Comparison of ENCODE assay signal across 7 cellular contexts in genomic region chr7:147563669-147564068, GRCh38.
"Had no signal": no experiment of that assay in that cellular context is flagged by ENCODE, and none has a peak within 500 bp of the region (broad histone marks: within the 10 kb centered on the region; RNA-seq: fewer than 3 reads in every experiment).

No MANE protein-coding gene starts in this region.

- ATAC-seq: GM12878 had no signal

- H3K4me3 ChIP-seq: GM12878 had no signal

- FAIRE-seq: G401.6, GM12878, GM12891, GM18507, GM19239 had no signal

- DNase-seq: GDM1, GF-D8 had no signal
